In genomic region chr3:125185758-125186245, GRCh38 we compare ENCODE assay signal across 22 cellular contexts. TPM values are rescaled to one million over a fixed set of nuclear protein-coding genes. Genes with fewer than 3 reads are reported as not detected.
A peak's percentile ranks its signal among the peaks of the same experiment; 100 is the strongest.
DNase-seq lines count a peak whose midpoint lies in the region; ATAC-seq and TF ChIP-seq lines count a peak whose summit lies in the region.
"Had no signal": no experiment of that assay in that cellular context is flagged by ENCODE, and none has a peak within 500 bp of the region (broad histone marks: within the 10 kb centered on the region; RNA-seq: fewer than 3 reads in every experiment).

No MANE protein-coding gene starts in this region.

- no peaks in the 10 kb centered on the region for H3K79me1 ChIP-seq in mesenchymal stem cell (replicated peaks; ENCODE audit: low read length, poor library complexity, severe bottlenecking)

- no peaks in the 10 kb centered on the region for H3K36me3 ChIP-seq in BLaER1 treated with 17β-estradiol and CSF1 and Interleukin-3, amounts not matched to agents 10 nM and 100 nM
- H3K36me3 ChIP-seq in mesenchymal stem cell (ENCODE audit: control insufficient read depth in 1 of 2, insufficient read depth in 2 of 2, low read depth in 1 of 2, low read length in 2 of 2), result peaks cover 0 to 32% of the 10 kb centered on the region in 2 experiments
- H3K36me3 ChIP-seq: left ventricle myocardium inferior, prostate gland, spleen, upper lobe of left lung had no signal

- no peak overlapping the region for H2AK5ac ChIP-seq in mesenchymal stem cell (ENCODE audit: low read length, severe bottlenecking)

- H2BK12ac ChIP-seq in mesenchymal stem cell (ENCODE audit: low read length in 2 of 2), result no peak overlapping the region

- peak; percentile 20 for ATAC-seq in GM21529 (IDR thresholded peaks at IDR 0.05; ENCODE audit: unreplicated experiment)
- ATAC-seq: stimulated activated naive B cell treated with anti-CD40 and anti-IgM and Interleukin-4, amounts not matched to agents 10 μg/mL and 1 μg/mL and 100 μg/mL, for 72 hours had no signal

- no peak overlapping the region for H2BK5ac ChIP-seq in mesenchymal stem cell (ENCODE audit: low read depth, low read length, poor library complexity, severe bottlenecking)

- no peak overlapping the region for H2AFZ ChIP-seq in mesenchymal stem cell (ENCODE audit: low read depth, low read length)

- no peaks in the 10 kb centered on the region for H3K9me3 Mint-ChIP-seq in nephron progenitor cell
- H3K9me3 Mint-ChIP-seq: CD4-positive, CD25-positive, alpha-beta regulatory T cell; stimulated activated naive B cell treated with anti-CD40 and anti-IgM and Interleukin-4, amounts not matched to agents 10 μg/mL and 1 μg/mL and 100 μg/mL, for 72 hours; T-helper 2 cell treated with Interferon-gamma antibody and Interleukin-4, amounts not matched to agents 5 μg/mL and 100 μg/mL, for 36 hours had no signal

- H3K4ac ChIP-seq in mesenchymal stem cell (ENCODE audit: low read depth in 1 of 2, low read length in 2 of 2), result no peak overlapping the region

- H3K9ac ChIP-seq in BLaER1 treated with 17β-estradiol and CSF1 and Interleukin-3, amounts not matched to agents 10 nM and 100 nM, result peak overlapping the region in 2 of 11 experiments; percentile 11 to 50; a peak in 4 of 22 replicates
- H3K9ac ChIP-seq in mesenchymal stem cell (ENCODE audit: low read length), result peak overlapping the region; percentile 60

- H3K27me3 ChIP-seq in BLaER1 treated with 17β-estradiol and CSF1 and Interleukin-3, amounts not matched to agents 10 nM and 100 nM, result no peaks in the 10 kb centered on the region
- no peaks in the 10 kb centered on the region for H3K27me3 ChIP-seq in mesenchymal stem cell (ENCODE audit: control insufficient read depth in 1 of 2, insufficient read depth in 1 of 2, low read length in 2 of 2)
- H3K27me3 ChIP-seq: spleen, upper lobe of left lung had no signal

- H2BK15ac ChIP-seq in mesenchymal stem cell (ENCODE audit: low read depth, poor library complexity, severe bottlenecking), result no peak overlapping the region

- DNase-seq in NCI-H524 treated with DMSO at 0.1 percent for 48 hours (lab: John Stamatoyannopoulos, UW) (peak; percentile 91), mesenchymal stem cell (no peak), DMS153 (lab: John Stamatoyannopoulos, UW) (no peak), NCI-H526 (lab: John Stamatoyannopoulos, UW) (no peak), nephron progenitor cell (no peak), NAMALWA (ENCODE audit: low spot score) (no peak)
- DNase-seq: activated CD4-positive, CD25-positive, alpha-beta regulatory T cell treated with anti-CD3 and anti-CD28 coated beads, Interleukin-2, amount 50 U/mL, for 72 hours; activated effector memory CD4-positive, alpha-beta T cell treated with anti-CD3 and anti-CD28 coated beads, Interleukin-2, amount 50 U/mL, for 16 hours; CD4-positive, CD25-positive, alpha-beta regulatory T cell; cerebellar nuclear complex; EL; left ventricle myocardium inferior; NCI-H1417 treated with DMSO at 0.1 percent for 48 hours; NCI-H2227 treated with DMSO at 0.1 percent for 48 hours; Right ventricle myocardium superior; spleen; stimulated activated naive B cell treated with anti-CD40 and anti-IgM and Interleukin-4, amounts not matched to agents 10 μg/mL and 1 μg/mL and 100 μg/mL, for 72 hours; upper lobe of left lung had no signal

- no peak overlapping the region for H3K4me3 ChIP-seq in BLaER1 treated with 17β-estradiol and CSF1 and Interleukin-3, amounts not matched to agents 10 nM and 100 nM
- H3K4me3 ChIP-seq in mesenchymal stem cell (ENCODE audit: insufficient read depth in 1 of 2, low read depth in 1 of 2, low read length in 2 of 2), result no peak overlapping the region
- H3K4me3 ChIP-seq: left ventricle myocardium inferior, prostate gland, spleen, upper lobe of left lung had no signal

- peaks cover 32% of the 10 kb centered on the region for H3K4me1 Mint-ChIP-seq in nephron progenitor cell
- H3K4me1 Mint-ChIP-seq: CD4-positive, CD25-positive, alpha-beta regulatory T cell; stimulated activated naive B cell treated with anti-CD40 and anti-IgM and Interleukin-4, amounts not matched to agents 10 μg/mL and 1 μg/mL and 100 μg/mL, for 72 hours had no signal

- H3K23ac ChIP-seq in mesenchymal stem cell (ENCODE audit: low read length in 2 of 2), result no peak overlapping the region

- no peaks in the 10 kb centered on the region for H4K20me1 ChIP-seq in BLaER1 treated with 17β-estradiol and CSF1 and Interleukin-3, amounts not matched to agents 10 nM and 100 nM

- no peak for TF ChIP-seq CTCF in nephron progenitor cell (IDR thresholded peaks at IDR 0.05)

- H3K27ac Mint-ChIP-seq in nephron progenitor cell, result no peak overlapping the region
- H3K27ac Mint-ChIP-seq: stimulated activated naive B cell treated with anti-CD40 and anti-IgM and Interleukin-4, amounts not matched to agents 10 μg/mL and 1 μg/mL and 100 μg/mL, for 72 hours; T-helper 2 cell treated with Interferon-gamma antibody and Interleukin-4, amounts not matched to agents 5 μg/mL and 100 μg/mL, for 36 hours had no signal

- H3K27me3 Mint-ChIP-seq in nephron progenitor cell (ENCODE audit: low read depth, poor library complexity), result peaks cover 3% of the 10 kb centered on the region
- H3K27me3 Mint-ChIP-seq: stimulated activated naive B cell treated with anti-CD40 and anti-IgM and Interleukin-4, amounts not matched to agents 10 μg/mL and 1 μg/mL and 100 μg/mL, for 72 hours had no signal

- no peak overlapping the region for H3K4me3 Mint-ChIP-seq in nephron progenitor cell
- H3K4me3 Mint-ChIP-seq: CD4-positive, CD25-positive, alpha-beta regulatory T cell; stimulated activated naive B cell treated with anti-CD40 and anti-IgM and Interleukin-4, amounts not matched to agents 10 μg/mL and 1 μg/mL and 100 μg/mL, for 72 hours; T-helper 2 cell treated with Interferon-gamma antibody and Interleukin-4, amounts not matched to agents 5 μg/mL and 100 μg/mL, for 36 hours had no signal

- no peaks in the 10 kb centered on the region for H3K9me3 ChIP-seq in BLaER1 treated with 17β-estradiol and CSF1 and Interleukin-3, amounts not matched to agents 10 nM and 100 nM (replicated peaks in 1 of 11)
- H3K9me3 ChIP-seq in mesenchymal stem cell (ENCODE audit: control insufficient read depth, low read length), result no peaks in the 10 kb centered on the region
- H3K9me3 ChIP-seq: left ventricle myocardium inferior, prostate gland, spleen, upper lobe of left lung had no signal

- no peak overlapping the region for H2BK120ac ChIP-seq in mesenchymal stem cell (ENCODE audit: low read depth, low read length)

- no peak overlapping the region for H3K14ac ChIP-seq in mesenchymal stem cell (ENCODE audit: low read length in 2 of 2)

- peaks cover 4% of the 10 kb centered on the region for H3K36me3 Mint-ChIP-seq in nephron progenitor cell (ENCODE audit: low read depth)
- H3K36me3 Mint-ChIP-seq: CD4-positive, CD25-positive, alpha-beta regulatory T cell had no signal

- no peak overlapping the region for H4K91ac ChIP-seq in mesenchymal stem cell (ENCODE audit: low read length)

- H3K27ac ChIP-seq in BLaER1 treated with 17β-estradiol and CSF1 and Interleukin-3, amounts not matched to agents 10 nM and 100 nM, result no peak overlapping the region
- H3K27ac ChIP-seq in mesenchymal stem cell (ENCODE audit: low read length, poor library complexity, severe bottlenecking), result no peak overlapping the region
- H3K27ac ChIP-seq: left ventricle myocardium inferior, prostate gland, spleen, upper lobe of left lung had no signal

- H3K4me1 ChIP-seq in BLaER1 treated with 17β-estradiol and CSF1 and Interleukin-3, amounts not matched to agents 10 nM and 100 nM, result peaks cover 0 to 17% (median 13%) of the 10 kb centered on the region in 10 experiments; a peak in 17 of 20 replicates
- peaks cover 3% of the 10 kb centered on the region for H3K4me1 ChIP-seq in mesenchymal stem cell (ENCODE audit: control insufficient read depth, insufficient read depth, low read depth, low read length)
- H3K4me1 ChIP-seq: prostate gland, spleen, upper lobe of left lung had no signal

- peak overlapping the region; percentile 16 to 62 (median 36); a peak in 20 of 22 replicates for H3K4me2 ChIP-seq in BLaER1 treated with 17β-estradiol and CSF1 and Interleukin-3, amounts not matched to agents 10 nM and 100 nM
- H3K4me2 ChIP-seq in mesenchymal stem cell (ENCODE audit: low read length, poor library complexity, severe bottlenecking), result no peak overlapping the region

- WGBS in mesenchymal stem cell, result 92% methylated on average over 3 of the region's 6 CpGs

- peak overlapping the region; percentile 13 to 17 for H3K18ac ChIP-seq in mesenchymal stem cell (ENCODE audit: low read depth in 1 of 2, low read length in 2 of 2)

- no peak overlapping the region for H4K8ac ChIP-seq in mesenchymal stem cell (ENCODE audit: low read length)

RNA-seq across cellular contexts. Expression of gene SLC12A8, which starts 26.7 kb away (rescaled TPM):
- polyA plus RNA-seq in mesenchymal stem cell (2013, experiment 1 of 2), result 61.3 TPM
- 60.4 TPM for polyA plus RNA-seq in mesenchymal stem cell (2013, experiment 2 of 2)
- polyA plus RNA-seq: CD4-positive, CD25-positive, alpha-beta regulatory T cell had no signal
